In the genomic region with DNA sequence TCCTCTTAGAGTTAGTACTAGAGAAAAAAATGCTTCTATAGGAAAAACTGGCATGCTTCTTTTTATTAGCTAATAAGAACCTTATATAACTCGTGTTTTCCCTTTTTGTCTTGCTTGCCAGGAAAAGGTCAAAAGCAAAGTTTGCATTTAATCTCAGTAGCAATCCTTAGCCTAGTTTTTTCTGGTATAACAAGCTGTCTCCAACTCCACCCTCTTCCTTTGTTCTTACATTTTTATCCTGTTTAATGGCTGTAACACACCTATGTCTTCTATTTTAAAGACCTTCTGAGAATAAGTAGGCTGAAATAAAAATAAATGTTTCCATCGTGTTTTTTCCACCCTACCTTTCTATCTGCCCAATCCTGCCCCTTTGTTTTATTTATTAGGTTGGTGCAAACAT, we compare ENCODE assay signal across 23 cellular contexts.
"Had no signal": no experiment of that assay in that cellular context is flagged by ENCODE, and none has a peak within 500 bp of the region (broad histone marks: within the 10 kb centered on the region; RNA-seq: fewer than 3 reads in every experiment).

No MANE protein-coding gene starts in this region.

- H3K27me3 ChIP-seq: foreskin keratinocyte, gastroesophageal sphincter, heart left ventricle, neural progenitor cell, right atrium auricular region, stomach, thyroid gland had no signal

- H3K4me3 Mint-ChIP-seq: effector memory CD8-positive, alpha-beta T cell; naive B cell; natural killer cell treated with Interleukin-12 subunit alpha and Interleukin-12 subunit beta and Interleukin-15 and Interleukin-18, amount 100 ng/mL, for 72 hours; neural progenitor cell; stimulated activated effector memory CD8-positive, alpha-beta T cell treated with anti-CD3 and anti-CD28 coated beads, Interleukin-12 subunit alpha, Interleukin-12 subunit beta, amount 100 ng/mL, for 72 hours had no signal

- H3K4me1 ChIP-seq: foreskin keratinocyte, gastroesophageal sphincter, lower lobe of right lung, parathyroid adenoma, right atrium auricular region, stomach, thyroid gland had no signal

- H3K36me3 Mint-ChIP-seq: naive B cell; natural killer cell treated with Interleukin-12 subunit alpha and Interleukin-12 subunit beta and Interleukin-15 and Interleukin-18, amount 100 ng/mL, for 72 hours; neural progenitor cell; stimulated activated effector memory CD8-positive, alpha-beta T cell treated with anti-CD3 and anti-CD28 coated beads, Interleukin-12 subunit alpha, Interleukin-12 subunit beta, amount 100 ng/mL, for 72 hours had no signal

- H3K27ac Mint-ChIP-seq: effector memory CD8-positive, alpha-beta T cell; naive B cell; natural killer cell treated with Interleukin-12 subunit alpha and Interleukin-12 subunit beta and Interleukin-15 and Interleukin-18, amount 100 ng/mL, for 72 hours; neural progenitor cell; progenitor cell of endocrine pancreas; stimulated activated effector memory CD8-positive, alpha-beta T cell treated with anti-CD3 and anti-CD28 coated beads, Interleukin-12 subunit alpha, Interleukin-12 subunit beta, amount 100 ng/mL, for 72 hours had no signal

- H3K27me3 Mint-ChIP-seq: effector memory CD8-positive, alpha-beta T cell; natural killer cell treated with Interleukin-12 subunit alpha and Interleukin-12 subunit beta and Interleukin-15 and Interleukin-18, amount 100 ng/mL, for 72 hours had no signal

- H3K4me1 Mint-ChIP-seq: naive B cell; neural progenitor cell; stimulated activated effector memory CD8-positive, alpha-beta T cell treated with anti-CD3 and anti-CD28 coated beads, Interleukin-12 subunit alpha, Interleukin-12 subunit beta, amount 100 ng/mL, for 72 hours had no signal

- H3K9me3 Mint-ChIP-seq: naive B cell, neural progenitor cell had no signal

- DNase-seq: cortex of kidney; effector memory CD8-positive, alpha-beta T cell; erythroblast; foreskin keratinocyte; heart left ventricle; hippocampal formation; left ventricle myocardium superior; lower lobe of right lung; naive B cell; stimulated activated CD4-positive, alpha-beta T cell treated with anti-CD3 and anti-CD28 coated beads, Interleukin-2, amount 100 ng/mL, for 24 hours; stimulated activated CD4-positive, alpha-beta T cell treated with anti-CD3 and anti-CD28 coated beads, Interleukin-4, amount 100 ng/mL, for 24 hours; stimulated activated naive CD4-positive, alpha-beta T cell treated with Interleukin-2 at 50 U/mL for 16 hours; stomach; thyroid gland; trophoblast cell had no signal

- H3K27ac ChIP-seq: foreskin keratinocyte, gastroesophageal sphincter, heart left ventricle, lower lobe of right lung, neural progenitor cell, parathyroid adenoma, right atrium auricular region, stomach, thyroid gland had no signal

- H3K4me3 ChIP-seq: gastroesophageal sphincter, heart left ventricle, lower lobe of right lung, neural progenitor cell, right atrium auricular region, stomach, thyroid gland had no signal

- ATAC-seq: effector memory CD8-positive, alpha-beta T cell; foreskin keratinocyte; gastroesophageal sphincter; heart left ventricle; natural killer cell treated with Interleukin-12 subunit alpha and Interleukin-12 subunit beta and Interleukin-15 and Interleukin-18, amount 100 ng/mL, for 72 hours; sciatic nerve had no signal

- H3K9me3 ChIP-seq: gastroesophageal sphincter, heart left ventricle, lower lobe of right lung, right atrium auricular region, stomach, thyroid gland had no signal

- H3K36me3 ChIP-seq: gastroesophageal sphincter, lower lobe of right lung, neural progenitor cell, right atrium auricular region, stomach, thyroid gland had no signal
